Comparison of ENCODE assay signal across 12 cellular contexts in genomic region chr7:151688236-151688780, GRCh38.
DNase-seq lines count a peak whose midpoint lies in the region; ATAC-seq and TF ChIP-seq lines count a peak whose summit lies in the region.
"Had no signal": no experiment of that assay in that cellular context is flagged by ENCODE, and none has a peak within 500 bp of the region (broad histone marks: within the 10 kb centered on the region; RNA-seq: fewer than 3 reads in every experiment).

No MANE protein-coding gene starts in this region.

- peaks cover 39% of the 10 kb centered on the region for H3K4me1 Mint-ChIP-seq in chondrocyte (ENCODE audit: low read depth)
- H3K4me1 Mint-ChIP-seq: activated CD4-positive, alpha-beta T cell treated with anti-CD3 and anti-CD28 coated beads for 36 hours had no signal

- no peaks in the 10 kb centered on the region for H3K9me3 ChIP-seq in mesodermal cell (ENCODE audit: control insufficient read depth, low read length)
- H3K9me3 ChIP-seq in uterus, result no peaks in the 10 kb centered on the region
- no peaks in the 10 kb centered on the region for H3K9me3 ChIP-seq in MM.1S (replicated peaks; ENCODE audit: insufficient read depth, low read length)

- H3F3A ChIP-seq in MM.1S (ENCODE audit: insufficient read depth, low read length), result no peaks in the 10 kb centered on the region

- H3K27me3 Mint-ChIP-seq in chondrocyte (ENCODE audit: low read depth), result no peaks in the 10 kb centered on the region
- H3K27me3 Mint-ChIP-seq: activated CD4-positive, alpha-beta T cell treated with anti-CD3 and anti-CD28 coated beads for 36 hours had no signal

- H4K20me1 ChIP-seq in MM.1S (ENCODE audit: insufficient read depth, low read length), result no peaks in the 10 kb centered on the region

- no peaks in the 10 kb centered on the region for H3K36me3 ChIP-seq in mesodermal cell (ENCODE audit: control insufficient read depth, insufficient read depth, low read length)
- H3K36me3 ChIP-seq in uterus, result no peaks in the 10 kb centered on the region
- no peaks in the 10 kb centered on the region for H3K36me3 ChIP-seq in MM.1S (replicated peaks; ENCODE audit: insufficient read depth, low read length)

- TF ChIP-seq POLR2A in uterus (IDR thresholded peaks at IDR 0.05), result no peak

- DNase-seq in Right ventricle myocardium superior, result peak; percentile 39
- DNase-seq in cardiac septum (ENCODE audit: low spot score), result no peak
- no peak for DNase-seq in chondrocyte (ENCODE audit: low spot score)
- DNase-seq in uterus, result no peak
- DNase-seq in MM.1S, result no peak
- no peak for DNase-seq in omental fat pad (ENCODE audit: low spot score)
- no peak for DNase-seq in LoVo (ENCODE audit: low spot score)
- DNase-seq: activated CD4-positive, alpha-beta T cell treated with anti-CD3 and anti-CD28 coated beads for 36 hours; midbrain; NCI-H2107; NK-92 treated with Interleukin-12 subunit alpha and Interleukin-12 subunit beta, amount 100 ng/mL, for 24 hours had no signal

- no peak overlapping the region for H3K4me2 ChIP-seq in MM.1S (ENCODE audit: low read depth, low read length)

- H3K27ac Mint-ChIP-seq in chondrocyte (ENCODE audit: unreplicated experiment), result peak overlapping the region; percentile 95
- H3K27ac Mint-ChIP-seq: activated CD4-positive, alpha-beta T cell treated with anti-CD3 and anti-CD28 coated beads for 36 hours had no signal

- TF ChIP-seq CTCF in chondrocyte (IDR thresholded peaks at IDR 0.05), result no peak
- no peak for TF ChIP-seq CTCF in uterus (IDR thresholded peaks at IDR 0.05)
- no peak for TF ChIP-seq CTCF in MM.1S (IDR thresholded peaks at IDR 0.05; ENCODE audit: low read length)
- TF ChIP-seq CTCF in omental fat pad (IDR thresholded peaks at IDR 0.05), result no peak

- intact Hi-C loops in Right ventricle myocardium superior (cut with DNase I), result loop anchor here (5.0 kb wide), 1 partner anchor 56 kb away; no protein-coding TSS in a partner anchor
- intact Hi-C loops in cardiac septum (cut with DNase I), result no loop called here
- intact Hi-C loops in uterus (cut with DNase I; ENCODE audit: low total_unique reads), result no loop called here

- no peaks in the 10 kb centered on the region for H3K79me2 ChIP-seq in MM.1S (ENCODE audit: low read length)

- H3K9me3 Mint-ChIP-seq in chondrocyte (ENCODE audit: low read depth), result no peaks in the 10 kb centered on the region

- no peak overlapping the region for H3K4me3 Mint-ChIP-seq in chondrocyte (ENCODE audit: unreplicated experiment)
- H3K4me3 Mint-ChIP-seq: activated CD4-positive, alpha-beta T cell treated with anti-CD3 and anti-CD28 coated beads for 36 hours had no signal

- no peaks in the 10 kb centered on the region for H3K9me2 ChIP-seq in MM.1S (replicated peaks; ENCODE audit: insufficient read depth, low read length)

- ATAC-seq in Right ventricle myocardium superior (ENCODE audit: poor library complexity) (no peak), omental fat pad (ENCODE audit: low FRiP score) (no peak)
- ATAC-seq: activated CD4-positive, alpha-beta T cell treated with anti-CD3 and anti-CD28 coated beads for 36 hours had no signal

- H3K4me1 ChIP-seq in mesodermal cell (ENCODE audit: control insufficient read depth, insufficient read depth, low read length, poor library complexity, severe bottlenecking), result peaks cover 62% of the 10 kb centered on the region
- peaks cover 0 to 6% of the 10 kb centered on the region in 2 donors for H3K4me1 ChIP-seq in uterus
- no peaks in the 10 kb centered on the region for H3K4me1 ChIP-seq in MM.1S (ENCODE audit: low read length)

- 86 to 96% methylated on average over 14 to 17 of the region's 19 CpGs for WGBS in mesodermal cell (ENCODE audit: insufficient coverage in 2 of 2), 2 experiments

- H3K4me3 ChIP-seq in mesodermal cell (ENCODE audit: extremely low read depth, insufficient read depth, low read length, poor library complexity, severe bottlenecking) (no peak overlapping the region), uterus (no peak overlapping the region), MM.1S (ENCODE audit: low read length) (no peak overlapping the region)

- H3K27me3 ChIP-seq in uterus (no peaks in the 10 kb centered on the region), MM.1S (replicated peaks; ENCODE audit: insufficient read depth, low read length) (peaks cover 17% of the 10 kb centered on the region; the same call in 1 of the 2 replicates)

- H3K9ac ChIP-seq in MM.1S (ENCODE audit: low read length), result no peak overlapping the region

- peak overlapping the region; percentile 88 for H3K27ac ChIP-seq in mesodermal cell (ENCODE audit: low read depth, low read length, severe bottlenecking)
- H3K27ac ChIP-seq in uterus, result peak overlapping the region; percentile 57 to 70
- H3K27ac ChIP-seq in MM.1S (ENCODE audit: low read length), result no peak overlapping the region

- H3K36me3 Mint-ChIP-seq in chondrocyte (ENCODE audit: low read depth), result no peaks in the 10 kb centered on the region

- no peak overlapping the region for H2AFZ ChIP-seq in MM.1S (ENCODE audit: low read length)
